Comparison of ENCODE assay signal across 1 cellular context in the genomic region with DNA sequence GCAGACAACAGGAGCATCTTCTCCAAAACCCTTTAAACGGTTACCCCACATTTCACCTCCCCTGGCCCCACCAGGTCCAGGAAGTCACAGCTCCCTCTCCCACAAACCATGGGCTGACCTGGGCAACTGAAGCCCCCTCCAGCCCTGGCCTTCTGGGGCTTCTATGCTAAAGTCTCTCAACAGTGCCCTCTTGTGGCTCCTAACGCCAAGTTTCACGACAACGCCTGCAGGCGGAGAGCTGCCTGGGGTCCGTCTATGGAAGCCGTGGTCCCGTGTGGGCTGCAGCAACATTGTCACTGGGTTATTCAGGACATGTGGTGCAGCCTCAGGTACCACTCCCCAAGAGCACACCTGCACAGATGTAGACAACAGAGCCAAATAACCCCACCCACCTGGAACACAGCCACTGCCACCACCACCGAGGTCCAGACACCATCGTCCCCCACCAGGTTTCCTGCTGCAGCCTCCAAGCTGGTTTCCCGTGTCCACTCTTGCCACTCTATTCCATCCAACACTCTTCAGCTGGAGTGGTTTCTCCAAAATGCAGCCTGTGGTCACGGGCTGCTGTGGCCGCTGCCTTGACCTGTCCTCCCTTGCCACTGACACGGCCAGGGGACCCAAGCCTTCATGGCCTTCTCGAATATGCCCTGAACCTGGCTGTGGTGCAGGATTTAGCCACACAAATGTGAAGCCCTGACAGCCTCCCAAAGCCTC.
TF ChIP-seq lines count a peak whose summit lies in the region.

No MANE protein-coding gene starts in this region.

TF ChIP-seq in HepG2, 621 proteins besides CTCF, POLR2A, EP300 and RAD21 (continued from another document):
- no peak for TF ChIP-seq ZNF296 (CRISPR knock-in tag; conservative IDR thresholded peaks at IDR 0.05)
- no peak for TF ChIP-seq ZNF709 (CRISPR knock-in tag; IDR thresholded peaks at IDR 0.05)
- no peak for TF ChIP-seq FOXP1 (IDR thresholded peaks at IDR 0.05)
- TF ChIP-seq FOXP1 (CRISPR knock-in tag; IDR thresholded peaks at IDR 0.05): no peak
- no peak for TF ChIP-seq FIP1L1 (IDR thresholded peaks at IDR 0.05; ENCODE audit: borderline replicate concordance, insufficient read depth, low read depth, low read length)
- TF ChIP-seq ZNF878 (CRISPR knock-in tag; IDR thresholded peaks at IDR 0.05): no peak
